ENCODE assay signal across 2 cellular contexts in genomic region chr19:36061367-36061766, GRCh38.
TF ChIP-seq lines count a peak whose summit lies in the region.

No MANE protein-coding gene starts in this region.

TF ChIP-seq in GM12891, 5 proteins besides CTCF, POLR2A, EP300 and RAD21:
- TF ChIP-seq SPI1 (IDR thresholded peaks at IDR 0.05; ENCODE audit: low read depth, low read length) (0 out of 2 replicates have a peak, but pooled peaks have one; percentile 8), TAF1 (IDR thresholded peaks at IDR 0.05; ENCODE audit: low read depth, low read length) (no peak)

TF ChIP-seq in GM12878, 131 proteins besides CTCF, POLR2A, EP300 and RAD21:
- TF ChIP-seq SPI1 (IDR thresholded peaks at IDR 0.05; ENCODE audit: borderline replicate concordance, insufficient read depth, low read depth, low read length) (peak; percentile 30; the same call in 1 of the 2 replicates), MEF2B (IDR thresholded peaks at IDR 0.05; ENCODE audit: partially characterized antibody, poor library complexity, severe bottlenecking) (peak; percentile 66), POLR2AphosphoS2 (IDR thresholded peaks at IDR 0.05; ENCODE audit: low read depth, low read length) (no peak), YY1 (IDR thresholded peaks at IDR 0.05; ENCODE audit: low read depth, low read length) (no peak)
